Comparison of ENCODE assay signal across 9 cellular contexts in genomic region chr17:57953703-57954420, GRCh38. TPM values are rescaled to one million over a fixed set of nuclear protein-coding genes. Genes with fewer than 3 reads are reported as not detected.
A peak's percentile ranks its signal among the peaks of the same experiment; 100 is the strongest.
DNase-seq lines count a peak whose midpoint lies in the region; ATAC-seq, FAIRE-seq and TF ChIP-seq lines count a peak whose summit lies in the region.
"Had no signal": no experiment of that assay in that cellular context is flagged by ENCODE, and none has a peak within 500 bp of the region (broad histone marks: within the 10 kb centered on the region; RNA-seq: fewer than 3 reads in every experiment).

No MANE protein-coding gene starts in this region.

- H3K36me3 ChIP-seq in astrocyte (ENCODE audit: insufficient read depth, low read length), result no peaks in the 10 kb centered on the region

- peak overlapping the region; percentile 57 for H3K27ac ChIP-seq in astrocyte (ENCODE audit: low read depth, low read length)
- H3K27ac ChIP-seq: 22Rv1 had no signal

- no peaks in the 10 kb centered on the region for H3K36me3 Mint-ChIP-seq in astrocyte (ENCODE audit: low read depth, unreplicated experiment)

- peak overlapping the region; percentile 86 for H3K4me2 ChIP-seq in astrocyte (ENCODE audit: low read length)

- no peak overlapping the region for H2AFZ ChIP-seq in astrocyte (ENCODE audit: low read depth, low read length)

- H3K79me2 ChIP-seq in astrocyte (ENCODE audit: insufficient read depth, low read length), result peaks cover 38% of the 10 kb centered on the region

- ATAC-seq in left lobe of liver (peak; percentile 1), HG02642 (IDR thresholded peaks at IDR 0.05; ENCODE audit: poor library complexity, unreplicated experiment) (no peak)
- no peak for ATAC-seq in stimulated activated naive CD8-positive, alpha-beta T cell treated with anti-CD3 and anti-CD28 coated beads, Interleukin-15, amount 100 ng/mL, for 72 hours

- peak overlapping the region; percentile 91 for H3K4me3 Mint-ChIP-seq in astrocyte (ENCODE audit: unreplicated experiment)
- H3K4me3 Mint-ChIP-seq in stimulated activated naive CD8-positive, alpha-beta T cell treated with anti-CD3 and anti-CD28 coated beads, Interleukin-15, amount 100 ng/mL, for 72 hours, result peak overlapping the region; percentile 64 to 73

- FAIRE-seq in astrocyte (lab: Jason Lieb, UNC), result no peak

- H3K4me1 Mint-ChIP-seq in astrocyte (ENCODE audit: low read depth, unreplicated experiment), result peaks cover 57% of the 10 kb centered on the region
- peaks cover 64% of the 10 kb centered on the region for H3K4me1 Mint-ChIP-seq in stimulated activated naive CD8-positive, alpha-beta T cell treated with anti-CD3 and anti-CD28 coated beads, Interleukin-15, amount 100 ng/mL, for 72 hours

- peak overlapping the region; percentile 85 for H3K9ac ChIP-seq in astrocyte (ENCODE audit: low read length)

- H3K27me3 Mint-ChIP-seq in astrocyte (ENCODE audit: low read depth, unreplicated experiment), result no peaks in the 10 kb centered on the region
- peaks cover 59% of the 10 kb centered on the region for H3K27me3 Mint-ChIP-seq in stimulated activated naive CD8-positive, alpha-beta T cell treated with anti-CD3 and anti-CD28 coated beads, Interleukin-15, amount 100 ng/mL, for 72 hours

- no peak for TF ChIP-seq CTCF in astrocyte (IDR thresholded peaks at IDR 0.05; ENCODE audit: insufficient read depth, low read depth, low read length)

- peaks cover 42% of the 10 kb centered on the region for H3K4me1 ChIP-seq in astrocyte (ENCODE audit: insufficient read depth, low read length)

- H4K20me1 ChIP-seq in astrocyte (ENCODE audit: insufficient read depth, low read length), result no peaks in the 10 kb centered on the region

- no peaks in the 10 kb centered on the region for H3K9me3 ChIP-seq in astrocyte (ENCODE audit: insufficient read depth, low read depth, low read length)

- peak overlapping the region; percentile 67 for H3K4me3 ChIP-seq in astrocyte (ENCODE audit: insufficient read depth, low read depth, low read length)

- DNase-seq in DMS53 (lab: John Stamatoyannopoulos, UW) (peak; percentile 31), DMS53 treated with DMSO at 0.1 percent for 48 hours (lab: John Stamatoyannopoulos, UW; ENCODE audit: unreplicated experiment) (no peak), astrocyte (ENCODE audit: low read depth) (no peak), left lobe of liver (ENCODE audit: low spot score) (no peak), HEK293T (ENCODE audit: extremely low spot score) (no peak), middle frontal gyrus (ENCODE audit: extremely low spot score, low spot score) (no peak)
- no peak for DNase-seq in stimulated activated naive CD8-positive, alpha-beta T cell treated with anti-CD3 and anti-CD28 coated beads, Interleukin-15, amount 100 ng/mL, for 72 hours

- H3K27me3 ChIP-seq in astrocyte (ENCODE audit: insufficient read depth, low read length), result no peaks in the 10 kb centered on the region

- H3K27ac Mint-ChIP-seq in astrocyte (ENCODE audit: unreplicated experiment), result peak overlapping the region; percentile 93
- H3K27ac Mint-ChIP-seq in stimulated activated naive CD8-positive, alpha-beta T cell treated with anti-CD3 and anti-CD28 coated beads, Interleukin-15, amount 100 ng/mL, for 72 hours, result no peak overlapping the region

- CTCF ChIA-PET in HEK293T (lab: Yijun Ruan, JAX), result interaction anchor here (0.6 kb wide), 1 partner anchor 84 kb away, joined by 4 read pairs; no protein-coding TSS in a partner anchor

- POLR2A ChIA-PET in HEK293T (lab: Yijun Ruan, JAX), result interaction anchor here (0.7 to 3.0 kb wide), 15 partner anchors 10 to 104 kb away, joined by 3 to 24 read pairs (median 5); partner anchors contain the start of genes MRPS23, SRSF1 and VEZF1

- peaks cover 2% of the 10 kb centered on the region for H3K9me3 Mint-ChIP-seq in astrocyte (ENCODE audit: unreplicated experiment)
- no peaks in the 10 kb centered on the region for H3K9me3 Mint-ChIP-seq in stimulated activated naive CD8-positive, alpha-beta T cell treated with anti-CD3 and anti-CD28 coated beads, Interleukin-15, amount 100 ng/mL, for 72 hours

TF ChIP-seq in HEK293T, 16 proteins besides CTCF, POLR2A, EP300 and RAD21:
- TF ChIP-seq FOXM1 (IDR thresholded peaks at IDR 0.05; ENCODE audit: borderline replicate concordance) (no peak), ARNT (IDR thresholded peaks at IDR 0.05) (no peak), ZNF384 (IDR thresholded peaks at IDR 0.05) (no peak), LEF1 (IDR thresholded peaks at IDR 0.05; ENCODE audit: borderline replicate concordance) (no peak), SP1 (IDR thresholded peaks at IDR 0.05) (no peak), FOXA1 (IDR thresholded peaks at IDR 0.05) (no peak), FOXK2 (IDR thresholded peaks at IDR 0.05) (no peak), PKNOX1 (IDR thresholded peaks at IDR 0.05) (no peak), ELF4 (IDR thresholded peaks at IDR 0.05) (no peak), L3MBTL2 (conservative IDR thresholded peaks at IDR 0.05) (no peak), HDGF (IDR thresholded peaks at IDR 0.05; ENCODE audit: borderline replicate concordance) (no peak), CTBP1 (IDR thresholded peaks at IDR 0.05; ENCODE audit: borderline replicate concordance) (no peak), TARDBP (IDR thresholded peaks at IDR 0.05) (no peak)

RNA-seq across cellular contexts. Expression of gene CUEDC1, which starts 1.4 kb away (rescaled TPM):
- total RNA-seq in astrocyte (37.4 and 43.7 TPM in 2 replicates), left lobe of liver (8.1 TPM)

RNA-seq across cellular contexts. Expression of gene VEZF1, which starts 34.2 kb away (rescaled TPM):
- total RNA-seq in astrocyte, result 42.0 and 50.9 TPM in 2 replicates
- 12.5 TPM for total RNA-seq in left lobe of liver

RNA-seq across cellular contexts. Expression of gene SRSF1, which starts 53.2 kb away (rescaled TPM):
- total RNA-seq in astrocyte (170 and 196 TPM in 2 replicates), left lobe of liver (81.6 TPM)
